Comparison of ENCODE assay signal across 7 cellular contexts in genomic region chr17:48546187-48546923, GRCh38. TPM values are rescaled to one million over a fixed set of nuclear protein-coding genes. Genes with fewer than 3 reads are reported as not detected.
A peak's percentile ranks its signal among the peaks of the same experiment; 100 is the strongest.
DNase-seq lines count a peak whose midpoint lies in the region; ATAC-seq and TF ChIP-seq lines count a peak whose summit lies in the region.
"Had no signal": no experiment of that assay in that cellular context is flagged by ENCODE, and none has a peak within 500 bp of the region (broad histone marks: within the 10 kb centered on the region; RNA-seq: fewer than 3 reads in every experiment).

No MANE protein-coding gene starts in this region.

- H3K18ac ChIP-seq in neuronal stem cell (ENCODE audit: low read length) = no peak overlapping the region

- H3K4ac ChIP-seq in neuronal stem cell (ENCODE audit: low read length) = no peak overlapping the region

- H2BK15ac ChIP-seq in neuronal stem cell (ENCODE audit: low read length) = no peak overlapping the region

- no peak overlapping the region for H4K91ac ChIP-seq in neuronal stem cell (ENCODE audit: low read depth, low read length, poor library complexity)

- no peak for TF ChIP-seq CTCF in A673 (conservative IDR thresholded peaks at IDR 0.05; ENCODE audit: low read depth, low read length)

- H3K4me3 ChIP-seq in A673 (ENCODE audit: low read depth, low read length, poor library complexity, severe bottlenecking) = peak overlapping the region; percentile 85
- peak overlapping the region; percentile 7 for H3K4me3 ChIP-seq in iPS-18a (ENCODE audit: low read length)
- peak overlapping the region in 1 of 2 donors; percentile 23 for H3K4me3 ChIP-seq in neuronal stem cell (ENCODE audit: low read length in 2 of 2)

- intact Hi-C loops in A673 (cut with micrococcal nuclease; ENCODE audit: unreplicated experiment) = no loop called here

- no peak overlapping the region for H3K9ac ChIP-seq in iPS-18a (ENCODE audit: low read length)
- H3K9ac ChIP-seq in neuronal stem cell (ENCODE audit: low read depth, low read length, poor library complexity) = no peak overlapping the region

- WGBS in neuronal stem cell (ENCODE audit: extremely low coverage in 2 of 2, insufficient read length in 2 of 2, insufficient replicate concordance in 1 of 2), 2 donors = no CpG with 5 or more reads among the region's 10 CpGs

- no peak for ATAC-seq in GM19351 (IDR thresholded peaks at IDR 0.05; ENCODE audit: unreplicated experiment)

- H4K8ac ChIP-seq in neuronal stem cell (ENCODE audit: low read depth, low read length) = no peak overlapping the region

- DNase-seq in A673 (ENCODE audit: low spot score) (peak; percentile 53), RPMI7951 (ENCODE audit: low read depth) (peak; percentile 56), putamen (ENCODE audit: low spot score) (no peak), neuronal stem cell (ENCODE audit: low spot score) (no peak)

- POLR2A ChIA-PET in A673 (lab: Charles Lee; ENCODE audit: low non-redundant PET) = interaction anchor here (0.6 to 0.7 kb wide), 4 partner anchors 14 to 467 kb away, joined by 3 to 16 read pairs (median 4); partner anchors contain the start of gene HOXB8

- H2AK5ac ChIP-seq in neuronal stem cell (ENCODE audit: low read depth, low read length) = no peak overlapping the region

- no peak overlapping the region for H2BK5ac ChIP-seq in neuronal stem cell (ENCODE audit: low read length)

- H2BK120ac ChIP-seq in neuronal stem cell (ENCODE audit: low read depth, low read length) = no peak overlapping the region

- H3K14ac ChIP-seq in neuronal stem cell (ENCODE audit: low read length) = no peak overlapping the region

- BruUV-seq in A673 (replicated peaks; lab: Mats Ljungman, UMichigan) = no TSS peak

- H2BK12ac ChIP-seq in neuronal stem cell (ENCODE audit: low read length) = no peak overlapping the region

- H3K79me1 ChIP-seq in neuronal stem cell (ENCODE audit: low read depth, low read length) = no peaks in the 10 kb centered on the region

- peak overlapping the region; percentile 95 for H3K27ac ChIP-seq in A673 (ENCODE audit: low read depth, low read length, poor library complexity, severe bottlenecking)
- no peak overlapping the region for H3K27ac ChIP-seq in iPS-18a (ENCODE audit: low read length)
- H3K27ac ChIP-seq in neuronal stem cell (replicated peaks; ENCODE audit: low read length) = no peak overlapping the region

- H3K23ac ChIP-seq in neuronal stem cell (ENCODE audit: low read depth, low read length, poor library complexity) = no peak overlapping the region

- H2AFZ ChIP-seq in neuronal stem cell (ENCODE audit: low read length) = no peak overlapping the region

- H3K27me3 ChIP-seq in A673 (replicated peaks; ENCODE audit: insufficient read depth, low read depth, low read length, poor library complexity) = no peaks in the 10 kb centered on the region
- peaks cover 100% of the 10 kb centered on the region for H3K27me3 ChIP-seq in iPS-18a (ENCODE audit: control insufficient read depth, insufficient read depth, low read length)
- H3K27me3 ChIP-seq in neuronal stem cell (ENCODE audit: control insufficient read depth in 3 of 3, insufficient read depth in 3 of 3, low read depth in 1 of 3, low read length in 3 of 3) = peaks cover 52 to 94% (median 89%) of the 10 kb centered on the region in 3 experiments

- CTCF ChIA-PET in A673 (lab: Charles Lee) = interaction anchor here (0.6 to 1.0 kb wide), 2 partner anchors 9 to 329 kb away, joined by 3 to 8 read pairs; no protein-coding TSS in a partner anchor

- H3K4me2 ChIP-seq in neuronal stem cell (ENCODE audit: insufficient read depth, low read length, poor library complexity, severe bottlenecking) = no peak overlapping the region

- H3K4me1 ChIP-seq in A673 (ENCODE audit: insufficient read depth, low read length, poor library complexity, severe bottlenecking) = peaks cover 48% of the 10 kb centered on the region
- H3K4me1 ChIP-seq in iPS-18a (ENCODE audit: control insufficient read depth, low read depth, low read length) = peaks cover 19% of the 10 kb centered on the region
- H3K4me1 ChIP-seq in neuronal stem cell (ENCODE audit: control insufficient read depth in 2 of 2, insufficient read depth in 1 of 2, low read depth in 1 of 2, low read length in 2 of 2) = no peaks in the 10 kb centered on the region

- H3K36me3 ChIP-seq in A673 (ENCODE audit: insufficient read depth, low read length, poor library complexity, severe bottlenecking) = peaks cover 22% of the 10 kb centered on the region
- H3K36me3 ChIP-seq in iPS-18a (ENCODE audit: control insufficient read depth, low read depth, low read length) = no peaks in the 10 kb centered on the region
- no peaks in the 10 kb centered on the region for H3K36me3 ChIP-seq in neuronal stem cell (replicated peaks in 1 of 2; ENCODE audit: control insufficient read depth in 2 of 2, insufficient read depth in 2 of 2, low read length in 2 of 2)

- no peaks in the 10 kb centered on the region for H3K9me3 ChIP-seq in A673 (ENCODE audit: low read depth, low read length, poor library complexity, severe bottlenecking)
- H3K9me3 ChIP-seq in iPS-18a (ENCODE audit: control insufficient read depth, low read depth, low read length) = no peaks in the 10 kb centered on the region
- H3K9me3 ChIP-seq in neuronal stem cell (replicated peaks in 1 of 2; ENCODE audit: control insufficient read depth in 2 of 2, insufficient read depth in 1 of 2, low read depth in 1 of 2, low read length in 2 of 2) = peaks cover 0 to 4% of the 10 kb centered on the region in 2 donors

RNA-seq across cellular contexts. Expression of gene HOXB2, which starts 1.4 kb away (rescaled TPM):
- 34.5 and 37.8 TPM in 2 replicates for total RNA-seq in A673 (2021)
- 11.9 and 15.1 TPM in 2 replicates for total RNA-seq in RPMI7951 (2014; rRNA removed; shearing (Covaris generic))
- polyA plus RNA-seq in neuronal stem cell (2013, experiment 1 of 2) = not detected
- polyA plus RNA-seq in neuronal stem cell (2013, experiment 2 of 2) = not detected

RNA-seq across cellular contexts. Expression of gene HOXB1, which starts 15.5 kb away (rescaled TPM):
- not detected in 2 replicates for total RNA-seq in A673 (2021)
- total RNA-seq in RPMI7951 (2014; rRNA removed; shearing (Covaris generic)) = not detected in 2 replicates
- not detected for polyA plus RNA-seq in neuronal stem cell (2013, experiment 1 of 2)
- polyA plus RNA-seq in neuronal stem cell (2013, experiment 2 of 2) = not detected
- total RNA-seq: Daoy had no signal

RNA-seq across cellular contexts. Expression of gene HOXB4, which starts 31.8 kb away (rescaled TPM):
- 9.7 and 11.9 TPM in 2 replicates for total RNA-seq in A673 (2021)
- total RNA-seq in RPMI7951 (2014; rRNA removed; shearing (Covaris generic)) = 1.6 and 1.7 TPM in 2 replicates
- not detected for polyA plus RNA-seq in neuronal stem cell (2013, experiment 1 of 2)
- polyA plus RNA-seq in neuronal stem cell (2013, experiment 2 of 2) = not detected

RNA-seq across cellular contexts. Expression of gene HOXB3, which starts 43.7 kb away (rescaled TPM):
- total RNA-seq in A673 (2021) = 40.7 and 46.1 TPM in 2 replicates
- total RNA-seq in RPMI7951 (2014; rRNA removed; shearing (Covaris generic)) = 3.2 and 7.9 TPM in 2 replicates
- polyA plus RNA-seq in neuronal stem cell (2013, experiment 1 of 2) = not detected
- polyA plus RNA-seq in neuronal stem cell (2013, experiment 2 of 2) = not detected

RNA-seq across cellular contexts. Expression of gene HOXB5, which starts 47.2 kb away (rescaled TPM):
- total RNA-seq in A673 (2021) = 5.9 and 6.4 TPM in 2 replicates
- total RNA-seq in RPMI7951 (2014; rRNA removed; shearing (Covaris generic)) = 0.10 and 0.24 TPM in 2 replicates
- not detected for polyA plus RNA-seq in neuronal stem cell (2013, experiment 1 of 2)
- not detected for polyA plus RNA-seq in neuronal stem cell (2013, experiment 2 of 2)

Comparison
In these comparisons a context has a peak if more than half of its experiments do, and no peak if none do; other contexts are left out.
1. DNase-seq: peak in A673 (single experiment) and RPMI7951 (single experiment); none in putamen (single experiment) and neuronal stem cell (single experiment).